8 cellular contexts compared by ENCODE assay signal in the genomic region with DNA sequence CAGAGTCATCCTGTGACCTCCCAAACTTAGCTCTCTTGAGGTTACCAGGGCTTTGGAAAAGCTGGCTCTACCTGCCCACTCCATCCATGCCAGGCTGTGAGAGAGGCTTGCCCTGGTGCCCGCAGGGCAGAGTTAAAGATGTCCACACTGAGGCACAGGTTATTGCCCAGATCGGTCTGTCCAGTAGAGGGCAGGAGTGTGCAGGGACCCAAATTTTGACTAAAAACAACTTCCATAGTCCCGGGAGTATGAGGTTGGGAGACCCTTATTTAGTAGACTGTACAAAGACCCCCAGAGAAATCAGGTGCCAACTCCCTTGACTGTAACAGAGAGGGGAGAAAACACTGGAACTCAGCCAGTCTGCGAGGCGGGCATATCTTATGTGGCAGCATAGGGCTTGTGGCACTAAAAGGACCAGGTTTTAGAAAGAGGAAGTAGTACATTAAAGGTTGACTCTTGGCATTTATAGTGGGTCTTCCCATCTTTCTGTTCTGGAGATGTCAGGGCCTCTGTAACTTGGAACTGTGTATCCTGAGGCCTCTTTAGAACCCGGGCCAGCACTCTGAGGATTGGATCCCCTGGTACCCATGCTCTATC. TPM values are rescaled to one million over a fixed set of nuclear protein-coding genes. Genes with fewer than 3 reads are reported as not detected.
DNase-seq lines count a peak whose midpoint lies in the region; ATAC-seq, FAIRE-seq and TF ChIP-seq lines count a peak whose summit lies in the region.

No MANE protein-coding gene starts in this region.

- no peak overlapping the region for H3K27ac ChIP-seq in CD4-positive, alpha-beta memory T cell (ENCODE audit: low read depth, low read length)
- H3K27ac ChIP-seq in KMS-11: no peak overlapping the region

- FAIRE-seq in H54 (lab: Jason Lieb, UNC) (no peak), RCC 7860 (lab: Jason Lieb, UNC) (no peak)

- no peak overlapping the region for H3K4me2 ChIP-seq in KMS-11

- no peaks in the 10 kb centered on the region for H4K20me1 ChIP-seq in KMS-11 (ENCODE audit: insufficient read depth)

- POLR2A ChIA-PET in CD4-positive, alpha-beta memory T cell (lab: Charles Lee; ENCODE audit: partially characterized antibody): no interaction called here

- H3K9me3 ChIP-seq in CD4-positive, alpha-beta memory T cell (ENCODE audit: control insufficient read depth in 1 of 2, low read length in 2 of 2): no peaks in the 10 kb centered on the region

- peaks cover 5 to 10% of the 10 kb centered on the region in 2 donors for H3K27me3 Mint-ChIP-seq in CD4-positive, alpha-beta memory T cell
- H3K27me3 Mint-ChIP-seq in progenitor cell of endocrine pancreas: no peaks in the 10 kb centered on the region

- TF ChIP-seq POLR2A in erythroblast (IDR thresholded peaks at IDR 0.05; ENCODE audit: low read length) (no peak), H54 (IDR thresholded peaks at IDR 0.05; ENCODE audit: low read depth, low read length) (no peak)

- CTCF ChIA-PET in CD4-positive, alpha-beta memory T cell (lab: Charles Lee; ENCODE audit: partially characterized antibody): no interaction called here

- H3K9ac ChIP-seq in KMS-11: no peak overlapping the region

- no peaks in the 10 kb centered on the region for H3K36me3 ChIP-seq in CD4-positive, alpha-beta memory T cell (ENCODE audit: insufficient read depth, low read length)
- no peaks in the 10 kb centered on the region for H3K36me3 ChIP-seq in KMS-11 (ENCODE audit: insufficient read depth)

- no peak overlapping the region for H3K4me3 ChIP-seq in CD4-positive, alpha-beta memory T cell (ENCODE audit: low read length in 2 of 2)
- no peak overlapping the region for H3K4me3 ChIP-seq in KMS-11 (IDR thresholded peaks at IDR 0.05; ENCODE audit: insufficient read depth, low read depth, low read length)

- H3K27ac Mint-ChIP-seq in CD4-positive, alpha-beta memory T cell: no peak overlapping the region
- peak overlapping the region; percentile 49 for H3K27ac Mint-ChIP-seq in progenitor cell of endocrine pancreas

- no peaks in the 10 kb centered on the region for H3K79me2 ChIP-seq in KMS-11 (ENCODE audit: insufficient read depth, low read depth)

- H3K9me3 Mint-ChIP-seq in CD4-positive, alpha-beta memory T cell: no peaks in the 10 kb centered on the region
- H3K9me3 Mint-ChIP-seq in progenitor cell of endocrine pancreas (ENCODE audit: low read depth): no peaks in the 10 kb centered on the region

- TF ChIP-seq CTCF in KMS-11 (conservative IDR thresholded peaks at IDR 0.05; ENCODE audit: low read depth, low read length): peak; percentile 90
- TF ChIP-seq CTCF in progenitor cell of endocrine pancreas (IDR thresholded peaks at IDR 0.05; ENCODE audit: unreplicated experiment): peak; percentile 59

- ATAC-seq in GM19324 (IDR thresholded peaks at IDR 0.05; ENCODE audit: low FRiP score, unreplicated experiment): no peak

- H3K4me3 Mint-ChIP-seq in CD4-positive, alpha-beta memory T cell: peak overlapping the region in 4 of 8 donors; percentile 1 to 43 (median 30)
- H3K4me3 Mint-ChIP-seq in progenitor cell of endocrine pancreas (ENCODE audit: low read depth): no peak overlapping the region

- peak overlapping the region; percentile 20; the same call in 1 of the 2 replicates for H2AFZ ChIP-seq in KMS-11 (ENCODE audit: low read depth)

- no peaks in the 10 kb centered on the region for H3K36me3 Mint-ChIP-seq in CD4-positive, alpha-beta memory T cell
- H3K36me3 Mint-ChIP-seq in progenitor cell of endocrine pancreas (ENCODE audit: insufficient read depth): peaks cover 79% of the 10 kb centered on the region

- no peaks in the 10 kb centered on the region for H3K4me1 ChIP-seq in CD4-positive, alpha-beta memory T cell (ENCODE audit: insufficient read depth, low read length)
- H3K4me1 ChIP-seq in KMS-11 (ENCODE audit: low read depth, poor library complexity, severe bottlenecking): no peaks in the 10 kb centered on the region

- peaks cover 0 to 2% (median 0%) of the 10 kb centered on the region in 4 donors for H3K4me1 Mint-ChIP-seq in CD4-positive, alpha-beta memory T cell
- H3K4me1 Mint-ChIP-seq in progenitor cell of endocrine pancreas (ENCODE audit: low read depth): peaks cover 55% of the 10 kb centered on the region

- intact Hi-C loops in CD4-positive, alpha-beta memory T cell (cut with micrococcal nuclease): no loop called here

- DNase-seq in CD4-positive, alpha-beta memory T cell: peak in 4 of 5 donors; percentile 15 to 27 (median 19)
- peak; percentile 60 to 70 for DNase-seq in activated CD4-positive, alpha-beta T cell treated with anti-CD3 and anti-CD28 coated beads, Interleukin-2, amount 50 U/mL, for 48 hours
- peak; percentile 49 to 71 for DNase-seq in erythroblast (lab: John Stamatoyannopoulos, UW)
- no peak for DNase-seq in progenitor cell of endocrine pancreas (ENCODE audit: low spot score, unreplicated experiment)
- no peak for DNase-seq in H54 (ENCODE audit: insufficient read length, low spot score)
- DNase-seq in RCC 7860 (ENCODE audit: low spot score): no peak

- no peaks in the 10 kb centered on the region for H3K27me3 ChIP-seq in CD4-positive, alpha-beta memory T cell (ENCODE audit: insufficient read depth, low read length)
- H3K27me3 ChIP-seq in KMS-11 (ENCODE audit: insufficient read depth, low read depth): no peaks in the 10 kb centered on the region

RNA-seq across cellular contexts. Expression of gene HNF1B, which starts 43.3 kb away (rescaled TPM):
- not detected for total RNA-seq in CD4-positive, alpha-beta memory T cell
- polyA plus RNA-seq in CD4-positive, alpha-beta memory T cell: not detected
- 96.9 and 99.1 TPM in 2 replicates for total RNA-seq in progenitor cell of endocrine pancreas

RNA-seq across cellular contexts. Expression of gene DDX52, which starts 58.3 kb away (rescaled TPM):
- total RNA-seq in CD4-positive, alpha-beta memory T cell: 10 to 100 TPM; 25.7 to 26.5 TPM
- polyA plus RNA-seq in CD4-positive, alpha-beta memory T cell: 10 to 100 TPM; 10.9 to 16.1 TPM
- 77.2 and 79.4 TPM in 2 replicates for total RNA-seq in progenitor cell of endocrine pancreas

Comparison
In these comparisons a context has a peak if more than half of its experiments do, and no peak if none do; other contexts are left out.
1. DNase-seq: peak in CD4-positive, alpha-beta memory T cell (4 of 5), activated CD4-positive, alpha-beta T cell treated with anti-CD3 and anti-CD28 coated beads, Interleukin-2, amount 50 U/mL, for 48 hours (2 of 2) and erythroblast (2 of 2); none in progenitor cell of endocrine pancreas (single experiment), H54 (single experiment) and RCC 7860 (single experiment).
2. RNA of gene HNF1B, which starts 43.3 kb away (total RNA-seq): 96.9 to 99.1 TPM in progenitor cell of endocrine pancreas; not detected in CD4-positive, alpha-beta memory T cell; every median in the first group is over 10 times any median in the second.